In the genomic region with DNA sequence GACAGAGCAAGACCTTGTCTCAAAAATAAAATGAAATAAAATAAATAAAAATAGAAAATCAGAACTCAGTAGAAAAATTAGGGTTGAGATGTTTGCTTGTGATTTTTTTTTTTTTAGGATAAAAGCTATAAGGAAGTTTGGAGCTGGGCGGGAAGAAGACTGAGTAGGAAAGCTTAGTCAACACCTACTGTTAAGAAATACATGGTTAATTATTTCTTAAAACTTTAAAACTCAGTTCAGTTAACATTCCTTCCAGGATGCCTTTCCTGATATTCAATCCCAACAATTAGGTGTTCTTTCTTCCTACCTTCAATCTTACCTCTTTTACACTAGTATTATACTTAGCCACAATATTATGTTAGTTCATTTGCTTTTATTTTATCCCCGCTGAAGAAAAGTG, we compare ENCODE assay signal across 16 cellular contexts.
"Had no signal": no experiment of that assay in that cellular context is flagged by ENCODE, and none has a peak within 500 bp of the region (broad histone marks: within the 10 kb centered on the region; RNA-seq: fewer than 3 reads in every experiment).

No MANE protein-coding gene starts in this region.

- ATAC-seq: effector memory CD8-positive, alpha-beta T cell; gastroesophageal sphincter; lower lobe of right lung; natural killer cell treated with Interleukin-12 subunit alpha and Interleukin-12 subunit beta and Interleukin-15 and Interleukin-18, amount 100 ng/mL, for 72 hours; right cardiac atrium had no signal

- DNase-seq: effector memory CD8-positive, alpha-beta T cell; esophagus squamous epithelium; foreskin fibroblast; left ventricle myocardium inferior; lower lobe of right lung; midbrain; nucleus accumbens; ovary; right cardiac atrium; small intestine; stimulated activated CD4-positive, alpha-beta T cell treated with anti-CD3 and anti-CD28 coated beads, Interleukin-12 subunit alpha, Interleukin-12 subunit beta, amount 100 ng/mL, for 4 hours; stimulated activated naive CD4-positive, alpha-beta T cell; trophoblast cell had no signal

- H3K4me3 ChIP-seq: esophagus squamous epithelium, gastroesophageal sphincter, left ventricle myocardium inferior, lower lobe of right lung, neural progenitor cell, ovary had no signal

- H3K27me3 ChIP-seq: esophagus squamous epithelium, gastroesophageal sphincter, neural progenitor cell, ovary had no signal

- H3K36me3 ChIP-seq: esophagus squamous epithelium, gastroesophageal sphincter, left ventricle myocardium inferior, lower lobe of right lung, neural progenitor cell, ovary had no signal

- FAIRE-seq: small intestine had no signal
